14 cellular contexts compared by ENCODE assay signal in the genomic region with DNA sequence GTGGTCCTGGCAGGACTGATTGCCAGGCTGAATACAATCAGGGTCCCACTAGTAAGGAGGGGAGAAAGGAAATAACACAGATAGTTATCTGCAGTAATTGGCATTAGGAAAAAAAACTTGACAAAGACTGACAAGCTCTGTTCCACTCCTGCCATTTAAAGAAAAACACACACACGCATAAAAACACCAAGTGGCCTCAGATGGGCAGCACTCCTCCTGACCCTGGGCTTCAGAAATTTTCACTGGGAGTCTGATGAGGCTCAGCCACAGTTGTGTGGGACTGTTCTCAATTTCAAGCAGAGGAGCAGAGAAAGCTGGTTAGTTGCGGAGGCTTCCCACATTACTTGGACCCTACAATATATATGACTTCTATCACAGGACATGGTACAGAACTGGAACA.
A peak's percentile ranks its signal among the peaks of the same experiment; 100 is the strongest.
DNase-seq lines count a peak whose midpoint lies in the region; ATAC-seq and TF ChIP-seq lines count a peak whose summit lies in the region.
"Had no signal": no experiment of that assay in that cellular context is flagged by ENCODE, and none has a peak within 500 bp of the region (broad histone marks: within the 10 kb centered on the region; RNA-seq: fewer than 3 reads in every experiment).

No MANE protein-coding gene starts in this region.

- peaks cover 51% of the 10 kb centered on the region for H4K20me1 ChIP-seq in neural progenitor cell (ENCODE audit: low read depth)

- no peak overlapping the region for H3K4me3 ChIP-seq in CD8-positive, alpha-beta memory T cell (ENCODE audit: low read length)
- H3K4me3 ChIP-seq in gastroesophageal sphincter (no peak overlapping the region), neural progenitor cell (no peak overlapping the region), thyroid gland (replicated peaks in 1 of 3) (no peak overlapping the region)

- no peak overlapping the region for H3K9ac ChIP-seq in neural progenitor cell

- H3K36me3 Mint-ChIP-seq in CD8-positive, alpha-beta memory T cell: peaks cover 0 to 45% (median 7%) of the 10 kb centered on the region in 3 donors
- peaks cover 41% of the 10 kb centered on the region for H3K36me3 Mint-ChIP-seq in neural progenitor cell

- CTCF ChIA-PET in CD8-positive, alpha-beta memory T cell (lab: Charles Lee): interaction anchor here (1.0 kb wide), 1 partner anchor 32 kb away, joined by 4 read pairs; no protein-coding TSS in a partner anchor

- peaks cover 39% of the 10 kb centered on the region for H3K79me2 ChIP-seq in neural progenitor cell (ENCODE audit: low read depth)

- TF ChIP-seq POLR2A in gastroesophageal sphincter (IDR thresholded peaks at IDR 0.05): no peak
- TF ChIP-seq POLR2A in thyroid gland (IDR thresholded peaks at IDR 0.05): no peak

- DNase-seq in CD8-positive, alpha-beta memory T cell: no peak
- DNase-seq in neural progenitor cell (ENCODE audit: low spot score) (no peak), thyroid gland (no peak), NCI-H1930 (lab: John Stamatoyannopoulos, UW) (no peak), germinal center (ENCODE audit: low spot score) (no peak)
- DNase-seq: activated CD4-positive, alpha-beta T cell treated with anti-CD3 and anti-CD28 coated beads for 48 hours; activated T-cell treated with anti-CD3 and anti-CD28 coated beads, Interleukin-2, amount 50 U/mL, for 72 hours; effector CD8-positive, alpha-beta T cell; NCI-H187; NCI-H526; posterior cingulate gyrus; T-helper 9 cell had no signal

- intact Hi-C loops in thyroid gland (cut with DNase I): no loop called here

- no peak overlapping the region for H2AFZ ChIP-seq in neural progenitor cell (replicated peaks)

- no peaks in the 10 kb centered on the region for H3K9me3 Mint-ChIP-seq in CD8-positive, alpha-beta memory T cell
- peaks cover 2% of the 10 kb centered on the region for H3K9me3 Mint-ChIP-seq in neural progenitor cell

- H3K27me3 ChIP-seq in CD8-positive, alpha-beta memory T cell (ENCODE audit: insufficient read depth, low read length, poor library complexity, severe bottlenecking): no peaks in the 10 kb centered on the region
- H3K27me3 ChIP-seq in gastroesophageal sphincter (no peaks in the 10 kb centered on the region), neural progenitor cell (no peaks in the 10 kb centered on the region), thyroid gland (no peaks in the 10 kb centered on the region)

- TF ChIP-seq EP300 in gastroesophageal sphincter (IDR thresholded peaks at IDR 0.05): no peak

- H3K4me1 ChIP-seq in CD8-positive, alpha-beta memory T cell (ENCODE audit: insufficient read depth, low read length): no peaks in the 10 kb centered on the region
- H3K4me1 ChIP-seq in gastroesophageal sphincter (peaks cover 4 to 66% (median 7%) of the 10 kb centered on the region in 3 donors), neural progenitor cell (no peaks in the 10 kb centered on the region), thyroid gland (peaks cover 33 to 51% of the 10 kb centered on the region in 2 donors)

- no peak for TF ChIP-seq CTCF in gastroesophageal sphincter (IDR thresholded peaks at IDR 0.05)
- TF ChIP-seq CTCF in neural progenitor cell (IDR thresholded peaks at IDR 0.05): no peak
- no peak for TF ChIP-seq CTCF in thyroid gland (IDR thresholded peaks at IDR 0.05)

- no peak overlapping the region for H3K4me2 ChIP-seq in neural progenitor cell

- no peak overlapping the region for H3K4me3 Mint-ChIP-seq in CD8-positive, alpha-beta memory T cell
- H3K4me3 Mint-ChIP-seq in neural progenitor cell: peak overlapping the region; percentile 10
- H3K4me3 Mint-ChIP-seq: activated T-cell treated with anti-CD3 and anti-CD28 coated beads, Interleukin-2, amount 50 U/mL, for 72 hours had no signal

- H3K27me3 Mint-ChIP-seq in CD8-positive, alpha-beta memory T cell: no peaks in the 10 kb centered on the region
- H3K27me3 Mint-ChIP-seq in neural progenitor cell (ENCODE audit: insufficient read depth, low read depth): peaks cover 2% of the 10 kb centered on the region

- WGBS in gastroesophageal sphincter (ENCODE audit: low coverage in 1 of 2), 2 donors: 68 to 69% methylated on average over 2 of the region's 2 CpGs
- WGBS in thyroid gland, 2 donors: 72% methylated on average over 2 of the region's 2 CpGs

- H3K9me3 ChIP-seq in CD8-positive, alpha-beta memory T cell (ENCODE audit: low read length): no peaks in the 10 kb centered on the region
- no peaks in the 10 kb centered on the region for H3K9me3 ChIP-seq in gastroesophageal sphincter
- no peaks in the 10 kb centered on the region for H3K9me3 ChIP-seq in neural progenitor cell (ENCODE audit: low read depth)
- H3K9me3 ChIP-seq in thyroid gland: no peaks in the 10 kb centered on the region

- H3K27ac ChIP-seq in CD8-positive, alpha-beta memory T cell (ENCODE audit: low read depth, low read length): no peak overlapping the region
- H3K27ac ChIP-seq in gastroesophageal sphincter (peak overlapping the region in 3 of 4 donors; percentile 12 to 41 (median 25)), neural progenitor cell (peak overlapping the region; percentile 40), thyroid gland (peak overlapping the region in 1 of 3 donors; percentile 45)

- no peak for ATAC-seq in gastroesophageal sphincter

- POLR2A ChIA-PET in CD8-positive, alpha-beta memory T cell (lab: Charles Lee): no interaction called here

- H3K27ac Mint-ChIP-seq in CD8-positive, alpha-beta memory T cell: peak overlapping the region in 5 of 8 donors; percentile 10 to 93 (median 71)
- H3K27ac Mint-ChIP-seq in neural progenitor cell: no peak overlapping the region

- H3F3A ChIP-seq in neural progenitor cell (ENCODE audit: low read depth): peaks cover 8% of the 10 kb centered on the region

- peaks cover 31 to 62% (median 56%) of the 10 kb centered on the region in 3 donors for H3K4me1 Mint-ChIP-seq in CD8-positive, alpha-beta memory T cell
- peaks cover 8% of the 10 kb centered on the region for H3K4me1 Mint-ChIP-seq in neural progenitor cell

- peaks cover 18% of the 10 kb centered on the region for H3K36me3 ChIP-seq in CD8-positive, alpha-beta memory T cell (ENCODE audit: insufficient read depth, low read length)
- H3K36me3 ChIP-seq in gastroesophageal sphincter: peaks cover under 1 to 53% of the 10 kb centered on the region in 2 donors
- no peaks in the 10 kb centered on the region for H3K36me3 ChIP-seq in neural progenitor cell
- peaks cover 6 to 15% of the 10 kb centered on the region in 2 donors for H3K36me3 ChIP-seq in thyroid gland

TF ChIP-seq in PFSK-1, 5 proteins besides CTCF, POLR2A, EP300 and RAD21:
- TF ChIP-seq POLR2AphosphoS5 (IDR thresholded peaks at IDR 0.05; ENCODE audit: low read depth, low read length): peak; percentile 24; the same call in 1 of the 2 replicates
- TF ChIP-seq SIN3A (IDR thresholded peaks at IDR 0.05; ENCODE audit: borderline replicate concordance, insufficient read depth, low read length): peak; percentile 47; the same call in 1 of the 2 replicates
- TF ChIP-seq, protein P1, sequence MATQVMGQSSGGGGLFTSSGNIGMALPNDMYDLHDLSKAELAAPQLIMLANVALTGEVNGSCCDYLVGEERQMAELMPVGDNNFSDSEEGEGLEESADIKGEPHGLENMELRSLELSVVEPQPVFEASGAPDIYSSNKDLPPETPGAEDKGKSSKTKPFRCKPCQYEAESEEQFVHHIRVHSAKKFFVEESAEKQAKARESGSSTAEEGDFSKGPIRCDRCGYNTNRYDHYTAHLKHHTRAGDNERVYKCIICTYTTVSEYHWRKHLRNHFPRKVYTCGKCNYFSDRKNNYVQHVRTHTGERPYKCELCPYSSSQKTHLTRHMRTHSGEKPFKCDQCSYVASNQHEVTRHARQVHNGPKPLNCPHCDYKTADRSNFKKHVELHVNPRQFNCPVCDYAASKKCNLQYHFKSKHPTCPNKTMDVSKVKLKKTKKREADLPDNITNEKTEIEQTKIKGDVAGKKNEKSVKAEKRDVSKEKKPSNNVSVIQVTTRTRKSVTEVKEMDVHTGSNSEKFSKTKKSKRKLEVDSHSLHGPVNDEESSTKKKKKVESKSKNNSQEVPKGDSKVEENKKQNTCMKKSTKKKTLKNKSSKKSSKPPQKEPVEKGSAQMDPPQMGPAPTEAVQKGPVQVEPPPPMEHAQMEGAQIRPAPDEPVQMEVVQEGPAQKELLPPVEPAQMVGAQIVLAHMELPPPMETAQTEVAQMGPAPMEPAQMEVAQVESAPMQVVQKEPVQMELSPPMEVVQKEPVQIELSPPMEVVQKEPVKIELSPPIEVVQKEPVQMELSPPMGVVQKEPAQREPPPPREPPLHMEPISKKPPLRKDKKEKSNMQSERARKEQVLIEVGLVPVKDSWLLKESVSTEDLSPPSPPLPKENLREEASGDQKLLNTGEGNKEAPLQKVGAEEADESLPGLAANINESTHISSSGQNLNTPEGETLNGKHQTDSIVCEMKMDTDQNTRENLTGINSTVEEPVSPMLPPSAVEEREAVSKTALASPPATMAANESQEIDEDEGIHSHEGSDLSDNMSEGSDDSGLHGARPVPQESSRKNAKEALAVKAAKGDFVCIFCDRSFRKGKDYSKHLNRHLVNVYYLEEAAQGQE (IDR thresholded peaks at IDR 0.05; ENCODE audit: insufficient read depth in 1 of 2, low read depth in 2 of 2, low read length in 2 of 2): no peak
- no peak for TF ChIP-seq TAF1 (IDR thresholded peaks at IDR 0.05; ENCODE audit: borderline replicate concordance, insufficient read depth, low read length)
- no peak for TF ChIP-seq FOXP2 (optimal IDR thresholded peaks at IDR 0.05; ENCODE audit: borderline replicate concordance, extremely low read depth, extremely low read length, insufficient read depth)
